In the genomic region with DNA sequence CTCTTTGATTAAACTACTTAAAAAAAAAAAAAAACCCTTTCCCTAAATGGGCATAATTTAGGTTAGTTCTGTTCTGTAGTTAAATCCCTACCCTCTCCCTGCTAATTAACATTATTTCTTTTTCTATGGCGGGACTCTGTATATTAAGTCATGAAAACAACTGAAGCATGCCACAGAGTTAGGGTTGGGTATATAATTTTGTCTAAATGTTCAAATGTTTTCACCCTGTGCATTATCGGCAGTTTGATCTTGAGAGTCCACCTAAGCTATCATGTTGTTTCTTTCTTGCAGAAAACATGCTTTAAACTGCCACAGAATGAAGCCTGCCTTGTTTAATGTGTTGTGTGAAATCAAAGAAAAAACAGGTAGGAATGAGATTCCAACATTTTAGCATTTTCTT, we compare ENCODE assay signal across 1 cellular context.
TF ChIP-seq lines count a peak whose summit lies in the region.

No MANE protein-coding gene starts in this region.

TF ChIP-seq in WTC11, 78 proteins besides CTCF, POLR2A, EP300 and RAD21 (continued from another document):
- TF ChIP-seq, protein P1, sequence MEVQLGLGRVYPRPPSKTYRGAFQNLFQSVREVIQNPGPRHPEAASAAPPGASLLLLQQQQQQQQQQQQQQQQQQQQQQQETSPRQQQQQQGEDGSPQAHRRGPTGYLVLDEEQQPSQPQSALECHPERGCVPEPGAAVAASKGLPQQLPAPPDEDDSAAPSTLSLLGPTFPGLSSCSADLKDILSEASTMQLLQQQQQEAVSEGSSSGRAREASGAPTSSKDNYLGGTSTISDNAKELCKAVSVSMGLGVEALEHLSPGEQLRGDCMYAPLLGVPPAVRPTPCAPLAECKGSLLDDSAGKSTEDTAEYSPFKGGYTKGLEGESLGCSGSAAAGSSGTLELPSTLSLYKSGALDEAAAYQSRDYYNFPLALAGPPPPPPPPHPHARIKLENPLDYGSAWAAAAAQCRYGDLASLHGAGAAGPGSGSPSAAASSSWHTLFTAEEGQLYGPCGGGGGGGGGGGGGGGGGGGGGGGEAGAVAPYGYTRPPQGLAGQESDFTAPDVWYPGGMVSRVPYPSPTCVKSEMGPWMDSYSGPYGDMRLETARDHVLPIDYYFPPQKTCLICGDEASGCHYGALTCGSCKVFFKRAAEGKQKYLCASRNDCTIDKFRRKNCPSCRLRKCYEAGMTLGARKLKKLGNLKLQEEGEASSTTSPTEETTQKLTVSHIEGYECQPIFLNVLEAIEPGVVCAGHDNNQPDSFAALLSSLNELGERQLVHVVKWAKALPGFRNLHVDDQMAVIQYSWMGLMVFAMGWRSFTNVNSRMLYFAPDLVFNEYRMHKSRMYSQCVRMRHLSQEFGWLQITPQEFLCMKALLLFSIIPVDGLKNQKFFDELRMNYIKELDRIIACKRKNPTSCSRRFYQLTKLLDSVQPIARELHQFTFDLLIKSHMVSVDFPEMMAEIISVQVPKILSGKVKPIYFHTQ (CRISPR knock-in tag; IDR thresholded peaks at IDR 0.05): no peak
- no peak for TF ChIP-seq TCF7 (CRISPR knock-in tag; IDR thresholded peaks at IDR 0.05; ENCODE audit: low read depth)
- TF ChIP-seq, protein P2, sequence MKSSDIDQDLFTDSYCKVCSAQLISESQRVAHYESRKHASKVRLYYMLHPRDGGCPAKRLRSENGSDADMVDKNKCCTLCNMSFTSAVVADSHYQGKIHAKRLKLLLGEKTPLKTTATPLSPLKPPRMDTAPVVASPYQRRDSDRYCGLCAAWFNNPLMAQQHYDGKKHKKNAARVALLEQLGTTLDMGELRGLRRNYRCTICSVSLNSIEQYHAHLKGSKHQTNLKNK (CRISPR knock-in tag; IDR thresholded peaks at IDR 0.05): no peak
- no peak for TF ChIP-seq JUN (CRISPR knock-in tag; IDR thresholded peaks at IDR 0.05)
- TF ChIP-seq MYBL2 (CRISPR knock-in tag; IDR thresholded peaks at IDR 0.05): no peak
- no peak for TF ChIP-seq ZNF423 (CRISPR knock-in tag; IDR thresholded peaks at IDR 0.05)
- TF ChIP-seq, protein P3, sequence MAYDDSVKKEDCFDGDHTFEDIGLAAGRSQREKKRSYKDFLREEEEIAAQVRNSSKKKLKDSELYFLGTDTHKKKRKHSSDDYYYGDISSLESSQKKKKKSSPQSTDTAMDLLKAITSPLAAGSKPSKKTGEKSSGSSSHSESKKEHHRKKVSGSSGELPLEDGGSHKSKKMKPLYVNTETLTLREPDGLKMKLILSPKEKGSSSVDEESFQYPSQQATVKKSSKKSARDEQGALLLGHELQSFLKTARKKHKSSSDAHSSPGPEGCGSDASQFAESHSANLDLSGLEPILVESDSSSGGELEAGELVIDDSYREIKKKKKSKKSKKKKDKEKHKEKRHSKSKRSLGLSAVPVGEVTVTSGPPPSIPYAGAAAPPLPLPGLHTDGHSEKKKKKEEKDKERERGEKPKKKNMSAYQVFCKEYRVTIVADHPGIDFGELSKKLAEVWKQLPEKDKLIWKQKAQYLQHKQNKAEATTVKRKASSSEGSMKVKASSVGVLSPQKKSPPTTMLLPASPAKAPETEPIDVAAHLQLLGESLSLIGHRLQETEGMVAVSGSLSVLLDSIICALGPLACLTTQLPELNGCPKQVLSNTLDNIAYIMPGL (CRISPR knock-in tag; IDR thresholded peaks at IDR 0.05): no peak
- TF ChIP-seq ZBTB21 (CRISPR knock-in tag; IDR thresholded peaks at IDR 0.05; ENCODE audit: borderline replicate concordance): no peak
- no peak for TF ChIP-seq CBFB (CRISPR knock-in tag; IDR thresholded peaks at IDR 0.05; ENCODE audit: low read depth)
- TF ChIP-seq SP1 (CRISPR knock-in tag; conservative IDR thresholded peaks at IDR 0.05): no peak
